ENCODE assay signal across 1 cellular context in the genomic region with DNA sequence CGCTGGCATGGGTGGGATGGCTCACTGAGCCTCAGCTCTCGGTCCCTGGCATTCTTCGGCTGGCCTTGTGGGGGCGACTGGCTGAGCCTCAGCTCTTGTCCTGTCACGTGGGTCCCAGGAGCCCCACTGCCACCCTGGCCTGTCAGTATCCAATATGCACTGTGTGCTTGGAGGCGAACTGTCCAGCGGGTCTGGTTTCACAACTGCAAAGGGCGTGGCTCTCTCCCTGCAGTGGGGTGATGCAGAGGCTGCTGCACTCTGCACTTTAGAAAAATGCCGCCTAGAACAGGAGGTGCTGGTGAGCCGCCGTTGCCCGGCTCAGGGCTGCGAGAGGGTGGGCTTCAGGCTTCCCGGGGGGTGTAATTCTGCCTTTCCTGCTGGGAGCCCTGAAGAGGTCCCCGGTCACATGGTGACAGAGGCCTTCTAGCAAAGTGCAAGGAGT.
TF ChIP-seq lines count a peak whose summit lies in the region.

No MANE protein-coding gene starts in this region.

TF ChIP-seq in HepG2, 621 proteins besides CTCF, POLR2A, EP300 and RAD21 (continued from another document):
- TF ChIP-seq FOSL2 (CRISPR knock-in tag; IDR thresholded peaks at IDR 0.05): no peak; the same call in 1 of the 2 replicates
- TF ChIP-seq TGIF2 (CRISPR knock-in tag; IDR thresholded peaks at IDR 0.05): no peak
- TF ChIP-seq SKI (IDR thresholded peaks at IDR 0.05; ENCODE audit: partially characterized antibody): no peak
- no peak for TF ChIP-seq PHF20 (CRISPR knock-in tag; IDR thresholded peaks at IDR 0.05)
- TF ChIP-seq, protein P1, sequence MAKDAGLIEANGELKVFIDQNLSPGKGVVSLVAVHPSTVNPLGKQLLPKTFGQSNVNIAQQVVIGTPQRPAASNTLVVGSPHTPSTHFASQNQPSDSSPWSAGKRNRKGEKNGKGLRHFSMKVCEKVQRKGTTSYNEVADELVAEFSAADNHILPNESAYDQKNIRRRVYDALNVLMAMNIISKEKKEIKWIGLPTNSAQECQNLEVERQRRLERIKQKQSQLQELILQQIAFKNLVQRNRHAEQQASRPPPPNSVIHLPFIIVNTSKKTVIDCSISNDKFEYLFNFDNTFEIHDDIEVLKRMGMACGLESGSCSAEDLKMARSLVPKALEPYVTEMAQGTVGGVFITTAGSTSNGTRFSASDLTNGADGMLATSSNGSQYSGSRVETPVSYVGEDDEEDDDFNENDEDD (CRISPR knock-in tag; IDR thresholded peaks at IDR 0.05; ENCODE audit: borderline replicate concordance): peak; percentile 50; the same call in 1 of the 2 replicates
- TF ChIP-seq FOXP1 (IDR thresholded peaks at IDR 0.05): no peak
- no peak for TF ChIP-seq FOXP1 (CRISPR knock-in tag; IDR thresholded peaks at IDR 0.05)
- TF ChIP-seq MYNN (CRISPR knock-in tag; IDR thresholded peaks at IDR 0.05; ENCODE audit: low read depth): no peak
- no peak for TF ChIP-seq MTF2 (CRISPR knock-in tag; IDR thresholded peaks at IDR 0.05; ENCODE audit: borderline replicate concordance)
- TF ChIP-seq, protein P2, sequence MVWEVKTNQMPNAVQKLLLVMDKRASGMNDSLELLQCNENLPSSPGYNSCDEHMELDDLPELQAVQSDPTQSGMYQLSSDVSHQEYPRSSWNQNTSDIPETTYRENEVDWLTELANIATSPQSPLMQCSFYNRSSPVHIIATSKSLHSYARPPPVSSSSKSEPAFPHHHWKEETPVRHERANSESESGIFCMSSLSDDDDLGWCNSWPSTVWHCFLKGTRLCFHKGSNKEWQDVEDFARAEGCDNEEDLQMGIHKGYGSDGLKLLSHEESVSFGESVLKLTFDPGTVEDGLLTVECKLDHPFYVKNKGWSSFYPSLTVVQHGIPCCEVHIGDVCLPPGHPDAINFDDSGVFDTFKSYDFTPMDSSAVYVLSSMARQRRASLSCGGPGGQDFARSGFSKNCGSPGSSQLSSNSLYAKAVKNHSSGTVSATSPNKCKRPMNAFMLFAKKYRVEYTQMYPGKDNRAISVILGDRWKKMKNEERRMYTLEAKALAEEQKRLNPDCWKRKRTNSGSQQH (CRISPR knock-in tag; IDR thresholded peaks at IDR 0.05; ENCODE audit: low read depth): no peak
- TF ChIP-seq, protein P3, sequence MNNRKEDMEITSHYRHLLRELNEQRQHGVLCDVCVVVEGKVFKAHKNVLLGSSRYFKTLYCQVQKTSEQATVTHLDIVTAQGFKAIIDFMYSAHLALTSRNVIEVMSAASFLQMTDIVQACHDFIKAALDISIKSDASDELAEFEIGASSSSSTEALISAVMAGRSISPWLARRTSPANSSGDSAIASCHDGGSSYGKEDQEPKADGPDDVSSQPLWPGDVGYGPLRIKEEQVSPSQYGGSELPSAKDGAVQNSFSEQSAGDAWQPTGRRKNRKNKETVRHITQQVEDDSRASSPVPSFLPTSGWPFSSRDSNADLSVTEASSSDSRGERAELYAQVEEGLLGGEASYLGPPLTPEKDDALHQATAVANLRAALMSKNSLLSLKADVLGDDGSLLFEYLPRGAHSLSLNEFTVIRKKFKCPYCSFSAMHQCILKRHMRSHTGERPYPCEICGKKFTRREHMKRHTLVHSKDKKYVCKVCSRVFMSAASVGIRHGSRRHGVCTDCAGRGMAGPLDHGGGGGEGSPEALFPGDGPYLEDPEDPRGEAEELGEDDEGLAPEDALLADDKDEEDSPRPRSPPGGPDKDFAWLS (CRISPR knock-in tag; IDR thresholded peaks at IDR 0.05; ENCODE audit: borderline replicate concordance): no peak
- TF ChIP-seq HES4 (CRISPR knock-in tag; IDR thresholded peaks at IDR 0.05; ENCODE audit: borderline replicate concordance): no peak
- no peak for TF ChIP-seq ERF (CRISPR knock-in tag; IDR thresholded peaks at IDR 0.05)
- no peak for TF ChIP-seq MAF1 (CRISPR knock-in tag; IDR thresholded peaks at IDR 0.05; ENCODE audit: borderline replicate concordance)
- TF ChIP-seq ADNP (CRISPR knock-in tag; IDR thresholded peaks at IDR 0.05): no peak
- TF ChIP-seq U2AF1 (optimal IDR thresholded peaks at IDR 0.05; ENCODE audit: low read depth, low read length): no peak
- TF ChIP-seq ZNF709 (CRISPR knock-in tag; IDR thresholded peaks at IDR 0.05): no peak
TF ChIP-seq in HepG2: peak in this region for 102.
